20 cellular contexts compared by ENCODE assay signal in the genomic region with DNA sequence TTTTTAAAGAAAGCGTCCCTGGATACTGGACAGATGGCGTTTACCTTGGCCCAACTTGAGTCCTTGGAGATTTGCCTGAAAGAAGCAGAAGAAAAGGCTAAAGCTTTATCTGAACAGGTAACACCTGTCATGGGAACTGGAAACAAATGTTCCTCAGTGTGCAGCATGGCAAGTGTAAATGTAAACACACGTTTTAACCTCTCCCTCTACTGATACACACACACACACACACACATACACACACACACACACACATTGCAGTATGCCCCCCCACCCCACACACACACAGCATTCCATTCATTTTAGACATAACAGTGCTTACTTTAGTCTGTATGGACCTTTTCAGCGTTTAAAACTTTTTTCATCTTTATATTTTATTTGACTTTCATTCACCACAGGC. TPM values are rescaled to one million over a fixed set of nuclear protein-coding genes. Genes with fewer than 3 reads are reported as not detected.
DNase-seq lines count a peak whose midpoint lies in the region; FAIRE-seq and TF ChIP-seq lines count a peak whose summit lies in the region.
"Had no signal": no experiment of that assay in that cellular context is flagged by ENCODE, and none has a peak within 500 bp of the region (broad histone marks: within the 10 kb centered on the region; RNA-seq: fewer than 3 reads in every experiment).

No MANE protein-coding gene starts in this region.

- TF ChIP-seq POLR2A in endothelial cell of umbilical vein (IDR thresholded peaks at IDR 0.05; ENCODE audit: low read depth, low read length): no peak

- TF ChIP-seq CTCF in endothelial cell of umbilical vein (IDR thresholded peaks at IDR 0.05; ENCODE audit: extremely low read depth in 1 of 2, insufficient read depth in 1 of 2, low read depth in 1 of 2, low read length in 2 of 2) (no peak), retinal pigment epithelial cell (conservative IDR thresholded peaks at IDR 0.05; ENCODE audit: low read depth, low read length) (no peak), coronary artery (IDR thresholded peaks at IDR 0.05) (no peak)

- H2AFZ ChIP-seq in endothelial cell of umbilical vein (ENCODE audit: low read depth, low read length): no peak overlapping the region

- intact Hi-C loops in endothelial cell of umbilical vein (cut with micrococcal nuclease): no loop called here

- POLR2A ChIA-PET in endothelial cell of umbilical vein (lab: Charles Lee): no interaction called here

- H3K4me1 ChIP-seq in endothelial cell of umbilical vein (ENCODE audit: control insufficient read depth, extremely low read depth, insufficient read depth, low read length): peaks cover 4% of the 10 kb centered on the region
- H3K4me1 ChIP-seq: right lobe of liver had no signal

- DNase-seq in EL (peak; percentile 46), NCI-H345 treated with DMSO at 0.1 percent for 48 hours (lab: John Stamatoyannopoulos, UW; ENCODE audit: unreplicated experiment) (peak; percentile 40), endothelial cell of umbilical vein (ENCODE audit: low read depth, low spot score) (peak; percentile 26), retinal pigment epithelial cell (ENCODE audit: low read depth) (peak; percentile 52), D341Med (ENCODE audit: low spot score) (no peak), coronary artery (ENCODE audit: low spot score) (no peak)
- DNase-seq in activated CD4-positive, CD25-positive, alpha-beta regulatory T cell (lab: John Stamatoyannopoulos, UW): no peak
- no peak for DNase-seq in stimulated activated CD4-positive, alpha-beta T cell treated with anti-CD3 and anti-CD28 coated beads, Interleukin-2, amount 100 ng/mL, for 48 hours
- DNase-seq: activated CD8-positive, alpha-beta memory T cell treated with anti-CD3 and anti-CD28 coated beads, Interleukin-2, amount 10 ng/mL, durations not matched to agents 7 days and 5 days; activated naive CD4-positive, alpha-beta T cell treated with Interleukin-2 at 50 U/mL for 16 hours; caudate nucleus; CD8-positive, alpha-beta memory T cell; head of caudate nucleus; nephron progenitor cell; right lobe of liver; stimulated activated CD4-positive, alpha-beta T cell treated with anti-CD3 and anti-CD28 coated beads, Interleukin-4, amount 100 ng/mL, for 4 hours had no signal

- H3K4me3 ChIP-seq in endothelial cell of umbilical vein (replicated peaks in 1 of 3; ENCODE audit: insufficient read depth in 1 of 3, low read depth in 1 of 3, low read length in 3 of 3) (no peak overlapping the region), retinal pigment epithelial cell (ENCODE audit: low read length) (no peak overlapping the region), coronary artery (no peak overlapping the region)
- H3K4me3 ChIP-seq: right lobe of liver had no signal

- H3K4me2 ChIP-seq in endothelial cell of umbilical vein (ENCODE audit: insufficient read depth, low read length): no peak overlapping the region

- H3K27ac ChIP-seq in endothelial cell of umbilical vein (ENCODE audit: insufficient read depth, low read depth, low read length) (no peak overlapping the region), coronary artery (no peak overlapping the region)
- H3K27ac ChIP-seq: right lobe of liver had no signal

- no peaks in the 10 kb centered on the region for H3K9me1 ChIP-seq in endothelial cell of umbilical vein (replicated peaks; ENCODE audit: control insufficient read depth, extremely low read depth, insufficient read depth, low read length)

- H4K20me1 ChIP-seq in endothelial cell of umbilical vein (replicated peaks; ENCODE audit: control insufficient read depth, extremely low read depth, insufficient read depth, low read length): no peaks in the 10 kb centered on the region

- no peak overlapping the region for H3K9ac ChIP-seq in endothelial cell of umbilical vein (replicated peaks; ENCODE audit: extremely low read depth, insufficient read depth, low read length)

- CTCF ChIA-PET in endothelial cell of umbilical vein (lab: Charles Lee): interaction anchor here (2.0 kb wide), 1 partner anchor 447 kb away, joined by 5 read pairs; no protein-coding TSS in a partner anchor

- H3K9me3 ChIP-seq in endothelial cell of umbilical vein (replicated peaks; ENCODE audit: control insufficient read depth, insufficient read depth, low read length): no peaks in the 10 kb centered on the region
- H3K9me3 ChIP-seq: right lobe of liver had no signal

- FAIRE-seq in endothelial cell of umbilical vein (lab: Jason Lieb, UNC): no peak
- FAIRE-seq: HTR-8/SVneo had no signal

- H3K36me3 ChIP-seq in endothelial cell of umbilical vein (ENCODE audit: control insufficient read depth in 2 of 2, extremely low read depth in 1 of 2, insufficient read depth in 2 of 2, low read length in 2 of 2): no peaks in the 10 kb centered on the region
- H3K36me3 ChIP-seq: right lobe of liver had no signal

- dilution Hi-C loops in endothelial cell of umbilical vein (cut with MboI; ENCODE audit: extremely low pct_ligation_motif_present, low sequenced_read_pairs): no loop called here

- no peaks in the 10 kb centered on the region for H3K79me2 ChIP-seq in endothelial cell of umbilical vein (ENCODE audit: control insufficient read depth, insufficient read depth, low read length)

- no peaks in the 10 kb centered on the region for H3K27me3 ChIP-seq in endothelial cell of umbilical vein (ENCODE audit: control insufficient read depth in 2 of 2, insufficient read depth in 2 of 2, low read length in 2 of 2)
- H3K27me3 ChIP-seq: right lobe of liver had no signal

- no TSS peak for BruUV-seq in endothelial cell of umbilical vein (replicated peaks; lab: Mats Ljungman, UMichigan)

TF ChIP-seq in endothelial cell of umbilical vein, 7 proteins besides CTCF, POLR2A, EP300 and RAD21:
- no peak for TF ChIP-seq MYC (IDR thresholded peaks at IDR 0.05; ENCODE audit: low read depth, low read length)
- no peak for TF ChIP-seq FOS (IDR thresholded peaks at IDR 0.05; ENCODE audit: borderline replicate concordance, insufficient read depth, low read length)
- TF ChIP-seq GATA2 (IDR thresholded peaks at IDR 0.05; ENCODE audit: insufficient read depth, insufficient read length, low read depth, low read length): no peak
- no peak for TF ChIP-seq EZH2 (IDR thresholded peaks at IDR 0.05; ENCODE audit: borderline replicate concordance, low read depth, low read length, severe bottlenecking)
- no peak for TF ChIP-seq POLR2AphosphoS5 (IDR thresholded peaks at IDR 0.05; ENCODE audit: insufficient read depth, low read depth, low read length)
- no peak for TF ChIP-seq JUN (IDR thresholded peaks at IDR 0.05; ENCODE audit: borderline replicate concordance, insufficient read depth, insufficient read length, low read depth)
- TF ChIP-seq, protein P1, sequence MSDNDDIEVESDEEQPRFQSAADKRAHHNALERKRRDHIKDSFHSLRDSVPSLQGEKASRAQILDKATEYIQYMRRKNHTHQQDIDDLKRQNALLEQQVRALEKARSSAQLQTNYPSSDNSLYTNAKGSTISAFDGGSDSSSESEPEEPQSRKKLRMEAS (IDR thresholded peaks at IDR 0.05; ENCODE audit: insufficient read depth, insufficient read length): no peak

RNA-seq across cellular contexts. Expression of gene CCDC192, which starts 51.1 kb away (rescaled TPM):
- total RNA-seq in endothelial cell of umbilical vein: not detected in 2 replicates
- polyA plus RNA-seq in endothelial cell of umbilical vein: not detected in 2 replicates
- not detected in 2 replicates for polyA plus RNA-seq in endothelial cell of umbilical vein (2011; cell fraction: cytosol; rRNA removed)
- polyA plus RNA-seq in endothelial cell of umbilical vein (2011; cell fraction: nucleus; rRNA removed): not detected in 2 replicates
- not detected in 2 replicates for polyA plus RNA-seq in endothelial cell of umbilical vein (2012)
- not detected in 2 replicates for polyA minus RNA-seq in endothelial cell of umbilical vein
- polyA minus RNA-seq in endothelial cell of umbilical vein (2011; cell fraction: cytosol; rRNA and poly(A)+ RNA removed): not detected
- not detected in 2 replicates for polyA minus RNA-seq in endothelial cell of umbilical vein (2011; cell fraction: nucleus; rRNA and poly(A)+ RNA removed)
- total RNA-seq: activated CD8-positive, alpha-beta memory T cell treated with anti-CD3 and anti-CD28 coated beads, Interleukin-2, amount 10 ng/mL, durations not matched to agents 7 days and 5 days; CD8-positive, alpha-beta memory T cell; liver; NCI-H460; right lobe of liver; urinary bladder had no signal
- polyA plus RNA-seq: CD8-positive, alpha-beta memory T cell; liver had no signal

Comparison
In these comparisons a context has a peak if more than half of its experiments do, and no peak if none do; other contexts are left out.
1. DNase-seq: peak in EL (single experiment), NCI-H345 treated with DMSO at 0.1 percent for 48 hours (single experiment), endothelial cell of umbilical vein (single experiment) and retinal pigment epithelial cell (single experiment); none in activated CD4-positive, CD25-positive, alpha-beta regulatory T cell (0 of 4), stimulated activated CD4-positive, alpha-beta T cell treated with anti-CD3 and anti-CD28 coated beads, Interleukin-2, amount 100 ng/mL, for 48 hours (0 of 2), D341Med (single experiment) and coronary artery (single experiment).